ENCODE assay signal across 9 cellular contexts in the genomic region with DNA sequence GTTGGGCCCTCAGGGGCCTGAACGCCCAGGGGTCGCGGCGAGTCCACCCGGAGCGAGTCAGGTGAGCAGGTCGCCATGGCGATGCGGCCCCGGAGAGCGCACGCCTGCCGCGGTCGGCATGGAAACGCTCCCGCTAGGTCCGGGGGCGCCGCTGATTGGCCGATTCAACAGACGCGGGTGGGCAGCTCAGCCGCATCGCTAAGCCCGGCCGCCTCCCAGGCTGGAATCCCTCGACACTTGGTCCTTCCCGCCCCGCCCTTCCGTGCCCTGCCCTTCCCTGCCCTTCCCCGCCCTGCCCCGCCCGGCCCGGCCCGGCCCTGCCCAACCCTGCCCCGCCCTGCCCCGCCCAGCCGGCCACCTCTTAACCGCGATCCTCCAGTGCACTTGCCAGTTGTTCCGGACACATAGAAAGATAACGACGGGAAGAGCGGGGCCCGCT. TPM values are rescaled to one million over a fixed set of nuclear protein-coding genes. Genes with fewer than 3 reads are reported as not detected.
DNase-seq lines count a peak whose midpoint lies in the region; ATAC-seq, FAIRE-seq and TF ChIP-seq lines count a peak whose summit lies in the region.
"Had no signal": no experiment of that assay in that cellular context is flagged by ENCODE, and none has a peak within 500 bp of the region (broad histone marks: within the 10 kb centered on the region; RNA-seq: fewer than 3 reads in every experiment).

A gene (plus strand): TSS at position 390 of the 439 bp plus-strand sequence. CDS start 562 bp downstream, outside the sequence.

- TF ChIP-seq CTCF in right lobe of liver (IDR thresholded peaks at IDR 0.05) (no peak), HepG2 (CRISPR knock-in tag; IDR thresholded peaks at IDR 0.05) (no peak), heart left ventricle (IDR thresholded peaks at IDR 0.05) (no peak)

- POLR2A ChIA-PET in HepG2 (lab: Yijun Ruan, JAX) = no interaction called here

- no peak for ATAC-seq in right lobe of liver
- no peak for ATAC-seq in HepG2
- peak; percentile 61 to 83 for ATAC-seq in activated naive CD4-positive, alpha-beta T cell treated with anti-CD3 and anti-CD28 coated beads, Interleukin-2, amount 50 U/mL, for 72 hours
- ATAC-seq in heart left ventricle = peak in 3 of 4 donors; percentile 34 to 70 (median 66)
- no peak for ATAC-seq in HG02840 (IDR thresholded peaks at IDR 0.05; ENCODE audit: low FRiP score, unreplicated experiment)

- DNase-seq in right lobe of liver (no peak), HepG2 (ENCODE audit: low spot score) (no peak), NCI-H1417 (lab: John Stamatoyannopoulos, UW) (peak; percentile 64 to 89 (median 85)), heart left ventricle (peak in 3 of 5 donors; percentile 15 to 64 (median 38)), pulmonary artery endothelial cell (ENCODE audit: low read depth, low spot score) (no peak), RPMI8226 (no peak)
- peak in 1 of 2 donors; percentile 28 for DNase-seq in activated naive CD4-positive, alpha-beta T cell treated with anti-CD3 and anti-CD28 coated beads, Interleukin-2, amount 50 U/mL, for 72 hours (ENCODE audit: low spot score in 2 of 2)

- no peak within 1 kb of the TSS for H3K27ac Mint-ChIP-seq in activated naive CD4-positive, alpha-beta T cell treated with anti-CD3 and anti-CD28 coated beads, Interleukin-2, amount 50 U/mL, for 72 hours

- TF ChIP-seq POLR2A in right lobe of liver (IDR thresholded peaks at IDR 0.05) (no peak), HepG2 (IDR thresholded peaks at IDR 0.05; ENCODE audit: insufficient read depth in 1 of 2, low read depth in 2 of 2, low read length in 2 of 2) (no peak), heart left ventricle (IDR thresholded peaks at IDR 0.05) (no peak)

- H3K9me3 ChIP-seq in right lobe of liver (no peaks in the 10 kb centered on the region), HepG2 (ENCODE audit: low read length) (no peaks in the 10 kb centered on the region), heart left ventricle (no peaks in the 10 kb centered on the region)

- CTCF ChIA-PET in HepG2 (lab: Yijun Ruan, JAX; ENCODE audit: low intra/inter-chr PET ratio, low total read pairs) = no interaction called here

- no CpG with 5 or more reads among the region's 46 CpGs for WGBS in right lobe of liver (ENCODE audit: insufficient coverage, low coverage, low lambda C conversion rate, missing lambda C conversion rate)
- 78% methylated on average over 26 of the region's 46 CpGs for WGBS in HepG2 (ENCODE audit: low lambda C conversion rate)
- WGBS in heart left ventricle, 4 donors = 0 to 3% (median 2%) methylated on average over 14 to 46 of the region's 46 CpGs

- in situ Hi-C loops in HepG2 (cut with HindIII; ENCODE audit: extremely low pct_ligation_motif_present, low pct_unique_long_range_greater_than_20kb) = no loop called here

- no peaks in the 10 kb centered on the region for H3K9me3 Mint-ChIP-seq in activated naive CD4-positive, alpha-beta T cell treated with anti-CD3 and anti-CD28 coated beads, Interleukin-2, amount 50 U/mL, for 72 hours

- no peak within 1 kb of the TSS for H3K4me2 ChIP-seq in HepG2 (ENCODE audit: low read depth, low read length)

- H3K27me3 ChIP-seq in right lobe of liver (peaks cover 7 to 11% of the 10 kb centered on the region in 2 donors), HepG2 (ENCODE audit: control insufficient read depth in 1 of 2, insufficient read depth in 2 of 2, low read length in 2 of 2) (peaks cover 2 to 16% of the 10 kb centered on the region in 2 experiments; a peak in 4 of 5 replicates), heart left ventricle (peaks cover 0 to 41% (median 29%) of the 10 kb centered on the region in 9 donors)

- TF ChIP-seq EP300 in HepG2 (IDR thresholded peaks at IDR 0.05; ENCODE audit: low read depth in 2 of 2, low read length in 2 of 2) = no peak
- TF ChIP-seq EP300 in HepG2 (CRISPR knock-in tag; IDR thresholded peaks at IDR 0.05; ENCODE audit: borderline replicate concordance) = no peak

- TF ChIP-seq RAD21 in HepG2 (CRISPR knock-in tag; IDR thresholded peaks at IDR 0.05) = no peak

- no peaks in the 10 kb centered on the region for H3K79me2 ChIP-seq in HepG2 (ENCODE audit: insufficient read depth, low read length)

- no peak within 1 kb of the TSS for H3K9ac ChIP-seq in HepG2 (ENCODE audit: insufficient read depth, low read depth, low read length)

- H3K4me3 ChIP-seq in right lobe of liver (peak within 1 kb of the TSS in 2 of 3 donors; percentile 2 to 31), HepG2 (replicated peaks in 1 of 3; ENCODE audit: insufficient read depth in 1 of 3, low read depth in 2 of 3, low read length in 3 of 3) (no peak within 1 kb of the TSS), heart left ventricle (peak within 1 kb of the TSS; percentile 27 to 63 (median 52))

- no peak within 1 kb of the TSS for H3K27ac ChIP-seq in right lobe of liver
- no peak within 1 kb of the TSS for H3K27ac ChIP-seq in HepG2 (ENCODE audit: extremely low read length, insufficient read depth, low read length)
- no peak within 1 kb of the TSS for H3K27ac ChIP-seq in heart left ventricle

- no peak for FAIRE-seq in HepG2 (lab: Jason Lieb, UNC)
- FAIRE-seq: GM18507 had no signal

- H3K4me1 ChIP-seq in right lobe of liver = peaks cover 0 to 10% (median 0%) of the 10 kb centered on the region in 4 donors
- no peaks in the 10 kb centered on the region for H3K4me1 ChIP-seq in HepG2 (ENCODE audit: insufficient read depth, low read length)
- peaks cover 0 to 28% (median 17%) of the 10 kb centered on the region in 12 donors for H3K4me1 ChIP-seq in heart left ventricle

- H2AFZ ChIP-seq in HepG2 (ENCODE audit: low read length) = no peak within 1 kb of the TSS

- intact Hi-C loops in right lobe of liver (cut with DNase I) (no loop called here), HepG2 (cut with micrococcal nuclease; ENCODE audit: unreplicated experiment) (no loop called here), heart left ventricle (cut with DNase I) (no loop called here)

- H3K36me3 Mint-ChIP-seq in activated naive CD4-positive, alpha-beta T cell treated with anti-CD3 and anti-CD28 coated beads, Interleukin-2, amount 50 U/mL, for 72 hours = peaks cover 5 to 9% of the 10 kb centered on the region in 2 donors

- H4K20me1 ChIP-seq in HepG2 (ENCODE audit: insufficient read depth, low read length) = no peaks in the 10 kb centered on the region

- BruUV-seq in HepG2 (replicated peaks; lab: Mats Ljungman, UMichigan) = no TSS peak

- H3K36me3 ChIP-seq in right lobe of liver (no peaks in the 10 kb centered on the region), HepG2 (replicated peaks in 1 of 2; ENCODE audit: control insufficient read depth in 1 of 2, insufficient read depth in 2 of 2, low read length in 2 of 2) (no peaks in the 10 kb centered on the region), heart left ventricle (no peaks in the 10 kb centered on the region)

TF ChIP-seq in HepG2, 621 proteins besides CTCF, POLR2A, EP300 and RAD21 (continues in another document):
- TF ChIP-seq, protein P1, sequence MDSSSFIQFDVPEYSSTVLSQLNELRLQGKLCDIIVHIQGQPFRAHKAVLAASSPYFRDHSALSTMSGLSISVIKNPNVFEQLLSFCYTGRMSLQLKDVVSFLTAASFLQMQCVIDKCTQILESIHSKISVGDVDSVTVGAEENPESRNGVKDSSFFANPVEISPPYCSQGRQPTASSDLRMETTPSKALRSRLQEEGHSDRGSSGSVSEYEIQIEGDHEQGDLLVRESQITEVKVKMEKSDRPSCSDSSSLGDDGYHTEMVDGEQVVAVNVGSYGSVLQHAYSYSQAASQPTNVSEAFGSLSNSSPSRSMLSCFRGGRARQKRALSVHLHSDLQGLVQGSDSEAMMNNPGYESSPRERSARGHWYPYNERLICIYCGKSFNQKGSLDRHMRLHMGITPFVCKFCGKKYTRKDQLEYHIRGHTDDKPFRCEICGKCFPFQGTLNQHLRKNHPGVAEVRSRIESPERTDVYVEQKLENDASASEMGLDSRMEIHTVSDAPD (CRISPR knock-in tag; IDR thresholded peaks at IDR 0.05) = no peak
- no peak for TF ChIP-seq HDAC1 (CRISPR knock-in tag; IDR thresholded peaks at IDR 0.05)
- no peak for TF ChIP-seq KDM6A (CRISPR knock-in tag; IDR thresholded peaks at IDR 0.05; ENCODE audit: low read depth)
- no peak for TF ChIP-seq RAD51 (IDR thresholded peaks at IDR 0.05; ENCODE audit: borderline replicate concordance)
- no peak for TF ChIP-seq KMT2A (CRISPR knock-in tag; IDR thresholded peaks at IDR 0.05)
- no peak for TF ChIP-seq ZNF431 (CRISPR knock-in tag; IDR thresholded peaks at IDR 0.05; ENCODE audit: borderline replicate concordance, low read depth)

RNA-seq across cellular contexts. Expression of the gene that starts here (rescaled TPM):
- total RNA-seq in right lobe of liver = under 1 TPM in 1 of 6 experiments, not detected in 5; 0.15 TPM
- total RNA-seq in HepG2 (2016; rRNA removed; fragmentation: Illumina TruSeq; extraction: Trizol) = not detected in 2 replicates
- not detected in 2 replicates for total RNA-seq in HepG2 (2016; cell fraction: cytosol; rRNA removed; fragmentation: Illumina TruSeq; extraction: Trizol; ENCODE audit: low read depth)
- not detected in 2 replicates for total RNA-seq in HepG2 (2016; cell fraction: insoluble cytoplasmic fraction; rRNA removed; fragmentation: Illumina TruSeq; extraction: Trizol)
- not detected in 2 replicates for total RNA-seq in HepG2 (2016; cell fraction: membrane; rRNA removed; fragmentation: Illumina TruSeq; extraction: Trizol)
- total RNA-seq in HepG2 (2016; cell fraction: nucleus; rRNA removed; fragmentation: Illumina TruSeq; extraction: Trizol) = not detected in 2 replicates
- not detected in 2 replicates for polyA plus RNA-seq in HepG2 (2011; rRNA removed)
- polyA plus RNA-seq in HepG2 (2011; cell fraction: cytosol; rRNA removed) = not detected in 2 replicates
- not detected in 2 replicates for polyA plus RNA-seq in HepG2 (2011; cell fraction: nucleus; rRNA removed)
- polyA plus RNA-seq in HepG2 (2012) = not detected in 2 replicates
- polyA plus RNA-seq in HepG2 (2016; cell fraction: cytosol; fragmentation: Illumina TruSeq; extraction: Trizol; ENCODE audit: low read depth) = not detected in 2 replicates
- not detected in 2 replicates for polyA plus RNA-seq in HepG2 (2016; cell fraction: insoluble cytoplasmic fraction; fragmentation: Illumina TruSeq; extraction: Trizol; ENCODE audit: low read depth)
- polyA plus RNA-seq in HepG2 (2016; cell fraction: membrane; fragmentation: Illumina TruSeq; extraction: Trizol; ENCODE audit: low read depth) = not detected in 2 replicates
- not detected in 2 replicates for polyA plus RNA-seq in HepG2 (2016; cell fraction: nucleus; fragmentation: Illumina TruSeq; extraction: Trizol; ENCODE audit: insufficient read depth, low read depth)
- not detected in 2 replicates for polyA minus RNA-seq in HepG2 (2011; rRNA and poly(A)+ RNA removed; ENCODE audit: low replicate concordance)
- not detected in 2 replicates for polyA minus RNA-seq in HepG2 (2011; cell fraction: cytosol; rRNA and poly(A)+ RNA removed)
- not detected in 2 replicates for polyA minus RNA-seq in HepG2 (2011; cell fraction: nucleus; rRNA and poly(A)+ RNA removed)
- total RNA-seq in activated naive CD4-positive, alpha-beta T cell treated with anti-CD3 and anti-CD28 coated beads, Interleukin-2, amount 50 U/mL, for 72 hours = under 1 TPM in 1 of 2 donors, not detected in 1; 0.70 TPM
- 1 to 10 TPM in 1 of 9 donors, under 1 TPM in 6, not detected in 2; 0.15 to 1.1 (median 0.23) TPM for total RNA-seq in heart left ventricle
- polyA plus RNA-seq in heart left ventricle = under 1 TPM; 0.15 to 0.38 TPM
- total RNA-seq in pulmonary artery endothelial cell = 127 and 156 TPM in 2 replicates

Comparison
In these comparisons a context has a peak if more than half of its experiments do, and no peak if none do; other contexts are left out.
1. RNA of the gene that starts here (total RNA-seq): 127 to 156 TPM in pulmonary artery endothelial cell; 0.70 TPM in activated naive CD4-positive, alpha-beta T cell treated with anti-CD3 and anti-CD28 coated beads, Interleukin-2, amount 50 U/mL, for 72 hours, 0.15 to 1.1 TPM in heart left ventricle, 0.15 TPM in right lobe of liver and not detected in HepG2; every median in the first group is over 10 times any median in the second.
2. H3K4me3 ChIP-seq: peak in right lobe of liver (2 of 3) and heart left ventricle (12 of 12); none in HepG2 (0 of 3).
3. Peak in ATAC-seq in activated naive CD4-positive, alpha-beta T cell treated with anti-CD3 and anti-CD28 coated beads, Interleukin-2, amount 50 U/mL, for 72 hours; RNA of the gene not detected or under 1 TPM.
4. ATAC-seq: peak in heart left ventricle (3 of 4); none in right lobe of liver (0 of 4), HepG2 (single experiment) and HG02840 (single experiment).
5. DNase-seq: peak in NCI-H1417 (3 of 3) and heart left ventricle (3 of 5); none in right lobe of liver (0 of 3), HepG2 (single experiment), pulmonary artery endothelial cell (single experiment) and RPMI8226 (single experiment).